In genomic region chr3:65412591-65412990, GRCh38 we compare ENCODE assay signal across 11 cellular contexts.
DNase-seq lines count a peak whose midpoint lies in the region; ATAC-seq, FAIRE-seq and TF ChIP-seq lines count a peak whose summit lies in the region.
"Had no signal": no experiment of that assay in that cellular context is flagged by ENCODE, and none has a peak within 500 bp of the region (broad histone marks: within the 10 kb centered on the region; RNA-seq: fewer than 3 reads in every experiment).

No MANE protein-coding gene starts in this region.

- H3K27me3 Mint-ChIP-seq in endodermal cell (ENCODE audit: insufficient read depth) = no peaks in the 10 kb centered on the region
- no peaks in the 10 kb centered on the region for H3K27me3 Mint-ChIP-seq in nephron (ENCODE audit: low read depth)

- no peak overlapping the region for H3K9ac ChIP-seq in endodermal cell (ENCODE audit: extremely low read depth, low read length, poor library complexity, severe bottlenecking)

- WGBS in endodermal cell (ENCODE audit: insufficient coverage in 1 of 2, insufficient read length in 1 of 2), 2 experiments = 83 to 88% methylated on average over 1 to 2 of the region's 2 CpGs

- peak; percentile 74 for TF ChIP-seq CTCF in endodermal cell (conservative IDR thresholded peaks at IDR 0.05)
- peak; percentile 27 to 33 (median 29) for TF ChIP-seq CTCF in nephron (IDR thresholded peaks at IDR 0.05; ENCODE audit: unreplicated experiment in 3 of 3)

- H3K9me3 Mint-ChIP-seq in endodermal cell = no peaks in the 10 kb centered on the region
- no peaks in the 10 kb centered on the region for H3K9me3 Mint-ChIP-seq in nephron

- H3K27ac Mint-ChIP-seq in endodermal cell (no peak overlapping the region), nephron (peak overlapping the region in 2 of 3 experiments; percentile 15 to 66)
- H3K27ac Mint-ChIP-seq: activated naive CD8-positive, alpha-beta T cell treated with anti-CD3 and anti-CD28 coated beads, Interleukin-2, amount 50 U/mL, for 24 hours; T-helper 1 cell treated with Interleukin-12 subunit alpha and Interleukin-12 subunit beta and Interleukin-4 antibody, amounts not matched to agents 30 μg/mL and 1 μg/mL, for 36 hours had no signal

- H3K4me1 ChIP-seq in endodermal cell (ENCODE audit: control insufficient read depth, insufficient read depth, low read length) = peaks cover 23% of the 10 kb centered on the region

- H3K36me3 ChIP-seq in endodermal cell (ENCODE audit: control insufficient read depth, insufficient read depth, low read length) = no peaks in the 10 kb centered on the region

- ATAC-seq in GM18868 (IDR thresholded peaks at IDR 0.05; ENCODE audit: unreplicated experiment) (no peak), GM19467 (IDR thresholded peaks at IDR 0.05; ENCODE audit: unreplicated experiment) (no peak)
- ATAC-seq: activated naive CD8-positive, alpha-beta T cell treated with anti-CD3 and anti-CD28 coated beads, Interleukin-2, amount 50 U/mL, for 24 hours had no signal

- no peak overlapping the region for H3K27ac ChIP-seq in endodermal cell (ENCODE audit: low read depth, low read length)

- H3K36me3 Mint-ChIP-seq in endodermal cell (ENCODE audit: low read depth) (peaks cover 5% of the 10 kb centered on the region), nephron (ENCODE audit: low read depth) (peaks cover 4% of the 10 kb centered on the region)

- peaks cover 70% of the 10 kb centered on the region for H3K4me1 Mint-ChIP-seq in endodermal cell
- H3K4me1 Mint-ChIP-seq in nephron = peaks cover 47% of the 10 kb centered on the region
- H3K4me1 Mint-ChIP-seq: activated naive CD8-positive, alpha-beta T cell treated with anti-CD3 and anti-CD28 coated beads, Interleukin-2, amount 50 U/mL, for 24 hours had no signal

- no peak for FAIRE-seq in GM19239 (lab: Jason Lieb, UNC)

- no peak overlapping the region for H3K4me3 ChIP-seq in endodermal cell (ENCODE audit: low read length)

- H3K27me3 ChIP-seq in endodermal cell (ENCODE audit: control insufficient read depth, insufficient read depth, low read length, poor library complexity, severe bottlenecking) = no peaks in the 10 kb centered on the region

- DNase-seq in ELF-1 (ENCODE audit: low read depth, low spot score) (peak; percentile 55), NCI-H2171 treated with DMSO at 0.1 percent for 48 hours (lab: John Stamatoyannopoulos, UW) (peak; percentile 39), endodermal cell (peak; percentile 71), CD1c-positive myeloid dendritic cell (ENCODE audit: extremely low spot score) (no peak), GM19239 (ENCODE audit: insufficient read length, low spot score) (no peak)
- DNase-seq: activated naive CD8-positive, alpha-beta T cell treated with anti-CD3 and anti-CD28 coated beads, Interleukin-2, amount 50 U/mL, for 24 hours; EL had no signal

- H3K9me3 ChIP-seq in endodermal cell (ENCODE audit: control insufficient read depth, low read length) = no peaks in the 10 kb centered on the region

- no peak overlapping the region for H3K4me3 Mint-ChIP-seq in endodermal cell
- H3K4me3 Mint-ChIP-seq in nephron = no peak overlapping the region
- H3K4me3 Mint-ChIP-seq: activated naive CD8-positive, alpha-beta T cell treated with anti-CD3 and anti-CD28 coated beads, Interleukin-2, amount 50 U/mL, for 24 hours; T-helper 1 cell treated with Interleukin-12 subunit alpha and Interleukin-12 subunit beta and Interleukin-4 antibody, amounts not matched to agents 30 μg/mL and 1 μg/mL, for 36 hours had no signal

Comparison
In these comparisons a context has a peak if more than half of its experiments do, and no peak if none do; other contexts are left out.
1. DNase-seq: peak in ELF-1 (single experiment), NCI-H2171 treated with DMSO at 0.1 percent for 48 hours (single experiment) and endodermal cell (single experiment); none in CD1c-positive myeloid dendritic cell (single experiment) and GM19239 (single experiment).